In genomic region chr6:107931894-107932293, GRCh38 we compare ENCODE assay signal across 1 cellular context.
TF ChIP-seq lines count a peak whose summit lies in the region.

No MANE protein-coding gene starts in this region.

TF ChIP-seq in HepG2, 621 proteins besides CTCF, POLR2A, EP300 and RAD21 (continued from another document and continues in another):
- TF ChIP-seq RBM39 (IDR thresholded peaks at IDR 0.05; ENCODE audit: low read depth, low read length, poor library complexity, severe bottlenecking) (no peak), MLLT10 (CRISPR knock-in tag; IDR thresholded peaks at IDR 0.05) (no peak), ATF5 (CRISPR knock-in tag; IDR thresholded peaks at IDR 0.05; ENCODE audit: low read depth) (no peak), NCOR1 (IDR thresholded peaks at IDR 0.05; ENCODE audit: borderline replicate concordance, low read length) (no peak), ZBTB43 (CRISPR knock-in tag; conservative IDR thresholded peaks at IDR 0.05) (no peak), ZNF713 (CRISPR knock-in tag; IDR thresholded peaks at IDR 0.05) (no peak), ZFX (CRISPR knock-in tag; IDR thresholded peaks at IDR 0.05; ENCODE audit: low read depth) (no peak), PHF21A (CRISPR knock-in tag; IDR thresholded peaks at IDR 0.05) (peak; percentile 50; the same call in 1 of the 2 replicates), ZZZ3 (CRISPR knock-in tag; IDR thresholded peaks at IDR 0.05; ENCODE audit: borderline replicate concordance) (no peak), PAX8 (CRISPR knock-in tag; IDR thresholded peaks at IDR 0.05; ENCODE audit: borderline replicate concordance) (no peak), ZNF407 (CRISPR knock-in tag; IDR thresholded peaks at IDR 0.05; ENCODE audit: not compliant biosample characterization) (no peak), ZSCAN25 (CRISPR knock-in tag; IDR thresholded peaks at IDR 0.05) (no peak), NONO (IDR thresholded peaks at IDR 0.05) (no peak), NONO (CRISPR knock-in tag; conservative IDR thresholded peaks at IDR 0.05) (0 out of 2 replicates have a peak, but pooled peaks have one; percentile 20), FOSL1 (CRISPR knock-in tag; IDR thresholded peaks at IDR 0.05; ENCODE audit: borderline replicate concordance) (no peak), HMG20A (CRISPR knock-in tag; IDR thresholded peaks at IDR 0.05; ENCODE audit: borderline replicate concordance) (peak; percentile 81; the same call in 1 of the 2 replicates), SIX1 (CRISPR knock-in tag; IDR thresholded peaks at IDR 0.05; ENCODE audit: borderline replicate concordance) (peak; percentile 67), SAP130 (CRISPR knock-in tag; IDR thresholded peaks at IDR 0.05; ENCODE audit: low read depth) (peak; percentile 80), TAF15 (IDR thresholded peaks at IDR 0.05; ENCODE audit: low read depth, low read length, poor library complexity, severe bottlenecking) (no peak), SNAI1 (CRISPR knock-in tag; IDR thresholded peaks at IDR 0.05; ENCODE audit: borderline replicate concordance) (no peak), ZBTB37 (CRISPR knock-in tag; IDR thresholded peaks at IDR 0.05) (peak; percentile 92), MAX (IDR thresholded peaks at IDR 0.05) (no peak), ZNF138 (CRISPR knock-in tag; IDR thresholded peaks at IDR 0.05; ENCODE audit: low read depth) (no peak), ZNF646 (CRISPR knock-in tag; IDR thresholded peaks at IDR 0.05) (peak; percentile 42; the same call in 1 of the 2 replicates), REST (IDR thresholded peaks at IDR 0.05; ENCODE audit: borderline replicate concordance in 1 of 2, low read depth in 1 of 2, low read length in 2 of 2) (no peak), ZNF740 (CRISPR knock-in tag; IDR thresholded peaks at IDR 0.05) (no peak), MEIS2 (CRISPR knock-in tag; IDR thresholded peaks at IDR 0.05) (peak; percentile 26; the same call in 1 of the 2 replicates), DPF2 (CRISPR knock-in tag; IDR thresholded peaks at IDR 0.05; ENCODE audit: borderline replicate concordance, low read depth) (peak; percentile 59; the same call in 1 of the 2 replicates), PBX2 (CRISPR knock-in tag; IDR thresholded peaks at IDR 0.05) (no peak), ZEB1 (IDR thresholded peaks at IDR 0.05; ENCODE audit: insufficient replicate concordance, low read depth) (no peak), ZNF33B (CRISPR knock-in tag; IDR thresholded peaks at IDR 0.05) (no peak), ZNF354B (CRISPR knock-in tag; IDR thresholded peaks at IDR 0.05) (no peak), ZFP36L2 (CRISPR knock-in tag; IDR thresholded peaks at IDR 0.05) (no peak), BRD4 (CRISPR knock-in tag; IDR thresholded peaks at IDR 0.05) (no peak)
